1 cellular context compared by ENCODE assay signal in the genomic region with DNA sequence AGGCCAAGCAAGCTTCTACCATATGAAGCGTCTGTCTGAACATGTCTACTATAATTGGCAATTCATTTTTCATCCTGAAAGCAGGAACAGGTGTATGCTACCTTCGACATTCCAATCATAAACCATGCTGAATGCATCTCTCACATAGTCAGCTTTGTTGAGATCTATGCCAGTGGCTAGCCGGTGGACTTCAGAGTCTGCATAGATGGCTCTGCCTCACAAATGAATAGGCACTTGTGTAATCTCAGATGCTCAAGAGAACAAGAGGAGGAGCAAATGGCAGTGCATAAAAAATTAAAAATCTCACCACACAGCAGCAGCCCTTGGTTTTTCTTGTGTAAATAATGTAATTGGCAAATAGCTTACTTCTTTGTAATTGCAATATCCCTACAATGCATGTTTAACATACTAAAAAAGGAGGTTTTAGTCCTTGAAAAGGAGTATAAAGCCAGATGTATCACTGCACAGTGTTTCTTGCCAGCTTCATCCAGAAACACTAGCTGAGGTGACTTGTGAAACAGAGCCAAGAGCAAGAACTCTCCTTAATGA.
TF ChIP-seq lines count a peak whose summit lies in the region.

No MANE protein-coding gene starts in this region.

TF ChIP-seq in GM23338, 12 proteins besides CTCF, POLR2A, EP300 and RAD21 (continued from another document):
- TF ChIP-seq, protein P1, sequence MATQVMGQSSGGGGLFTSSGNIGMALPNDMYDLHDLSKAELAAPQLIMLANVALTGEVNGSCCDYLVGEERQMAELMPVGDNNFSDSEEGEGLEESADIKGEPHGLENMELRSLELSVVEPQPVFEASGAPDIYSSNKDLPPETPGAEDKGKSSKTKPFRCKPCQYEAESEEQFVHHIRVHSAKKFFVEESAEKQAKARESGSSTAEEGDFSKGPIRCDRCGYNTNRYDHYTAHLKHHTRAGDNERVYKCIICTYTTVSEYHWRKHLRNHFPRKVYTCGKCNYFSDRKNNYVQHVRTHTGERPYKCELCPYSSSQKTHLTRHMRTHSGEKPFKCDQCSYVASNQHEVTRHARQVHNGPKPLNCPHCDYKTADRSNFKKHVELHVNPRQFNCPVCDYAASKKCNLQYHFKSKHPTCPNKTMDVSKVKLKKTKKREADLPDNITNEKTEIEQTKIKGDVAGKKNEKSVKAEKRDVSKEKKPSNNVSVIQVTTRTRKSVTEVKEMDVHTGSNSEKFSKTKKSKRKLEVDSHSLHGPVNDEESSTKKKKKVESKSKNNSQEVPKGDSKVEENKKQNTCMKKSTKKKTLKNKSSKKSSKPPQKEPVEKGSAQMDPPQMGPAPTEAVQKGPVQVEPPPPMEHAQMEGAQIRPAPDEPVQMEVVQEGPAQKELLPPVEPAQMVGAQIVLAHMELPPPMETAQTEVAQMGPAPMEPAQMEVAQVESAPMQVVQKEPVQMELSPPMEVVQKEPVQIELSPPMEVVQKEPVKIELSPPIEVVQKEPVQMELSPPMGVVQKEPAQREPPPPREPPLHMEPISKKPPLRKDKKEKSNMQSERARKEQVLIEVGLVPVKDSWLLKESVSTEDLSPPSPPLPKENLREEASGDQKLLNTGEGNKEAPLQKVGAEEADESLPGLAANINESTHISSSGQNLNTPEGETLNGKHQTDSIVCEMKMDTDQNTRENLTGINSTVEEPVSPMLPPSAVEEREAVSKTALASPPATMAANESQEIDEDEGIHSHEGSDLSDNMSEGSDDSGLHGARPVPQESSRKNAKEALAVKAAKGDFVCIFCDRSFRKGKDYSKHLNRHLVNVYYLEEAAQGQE (IDR thresholded peaks at IDR 0.05; ENCODE audit: unreplicated experiment), result no peak
- TF ChIP-seq, protein P2, sequence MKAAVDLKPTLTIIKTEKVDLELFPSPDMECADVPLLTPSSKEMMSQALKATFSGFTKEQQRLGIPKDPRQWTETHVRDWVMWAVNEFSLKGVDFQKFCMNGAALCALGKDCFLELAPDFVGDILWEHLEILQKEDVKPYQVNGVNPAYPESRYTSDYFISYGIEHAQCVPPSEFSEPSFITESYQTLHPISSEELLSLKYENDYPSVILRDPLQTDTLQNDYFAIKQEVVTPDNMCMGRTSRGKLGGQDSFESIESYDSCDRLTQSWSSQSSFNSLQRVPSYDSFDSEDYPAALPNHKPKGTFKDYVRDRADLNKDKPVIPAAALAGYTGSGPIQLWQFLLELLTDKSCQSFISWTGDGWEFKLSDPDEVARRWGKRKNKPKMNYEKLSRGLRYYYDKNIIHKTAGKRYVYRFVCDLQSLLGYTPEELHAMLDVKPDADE (IDR thresholded peaks at IDR 0.05), result no peak
- TF ChIP-seq ZNF114 (CRISPR knock-in tag; IDR thresholded peaks at IDR 0.05), result no peak
TF ChIP-seq in GM23338: peak in this region for 0.
